In the genomic region with DNA sequence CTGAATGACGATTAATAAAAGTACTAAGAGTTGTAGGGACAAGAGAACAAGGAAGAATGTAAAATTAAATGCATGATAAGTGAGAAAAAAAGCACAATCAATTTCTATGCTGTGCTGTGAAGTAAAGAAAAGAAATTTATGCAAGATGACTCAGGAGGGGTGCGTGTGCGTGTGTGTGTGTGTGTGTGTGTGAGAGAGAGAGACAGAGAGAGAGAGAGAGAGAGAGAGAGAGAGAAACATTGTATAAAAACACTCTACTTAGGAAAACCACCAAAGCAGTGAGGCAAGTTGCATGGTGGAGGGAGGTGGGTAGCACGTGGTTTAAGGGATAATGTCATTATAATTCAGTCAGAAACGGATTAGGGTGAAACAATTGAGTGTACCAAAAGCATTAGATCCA, we compare ENCODE assay signal across 18 cellular contexts.
"Had no signal": no experiment of that assay in that cellular context is flagged by ENCODE, and none has a peak within 500 bp of the region (broad histone marks: within the 10 kb centered on the region; RNA-seq: fewer than 3 reads in every experiment).

No MANE protein-coding gene starts in this region.

- H3K79me2 ChIP-seq: parathyroid adenoma had no signal

- H3K4me3 ChIP-seq: esophagus squamous epithelium had no signal

- H3K27ac ChIP-seq: esophagus squamous epithelium, neutrophil, parathyroid adenoma had no signal

- DNase-seq: activated CD4-positive, alpha-beta T cell treated with anti-CD3 and anti-CD28 coated beads for 48 hours; activated CD8-positive, alpha-beta T cell treated with anti-CD3 and anti-CD28 coated beads for 36 hours; activated effector memory CD4-positive, alpha-beta T cell treated with Interleukin-2 at 50 U/mL for 16 hours; activated naive CD4-positive, alpha-beta T cell treated with anti-CD3 and anti-CD28 coated beads, Interleukin-2, amount 50 U/mL, for 16 hours; activated T-cell treated with anti-CD3 and anti-CD28 coated beads, Interleukin-2, amount 50 U/mL, for 4 hours; cortex of kidney; effector CD4-positive, alpha-beta T cell; esophagus squamous epithelium; islet precursor cell; naive B cell; stimulated activated CD4-positive, alpha-beta T cell treated with anti-CD3 and anti-CD28 coated beads, Interleukin-12 subunit alpha, Interleukin-12 subunit beta, amount 100 ng/mL, for 4 hours; stimulated activated CD4-positive, alpha-beta T cell treated with anti-CD3 and anti-CD28 coated beads, Interleukin-2, amount 100 ng/mL, for 24 hours; T-helper 2 cell had no signal

- H3K36me3 ChIP-seq: esophagus squamous epithelium, neutrophil had no signal

- H3K27me3 ChIP-seq: esophagus squamous epithelium, neutrophil had no signal

- FAIRE-seq: frontal cortex had no signal

- H3K9ac ChIP-seq: parathyroid adenoma had no signal

- H2AFZ ChIP-seq: parathyroid adenoma had no signal

- H3K9me3 ChIP-seq: esophagus squamous epithelium, neutrophil had no signal

- H3K4me1 ChIP-seq: esophagus squamous epithelium had no signal

- ATAC-seq: activated CD8-positive, alpha-beta T cell treated with anti-CD3 and anti-CD28 coated beads for 36 hours; activated T-cell treated with anti-CD3 and anti-CD28 coated beads, Interleukin-2, amount 50 U/mL, for 4 hours; stimulated activated memory B cell treated with anti-CD40 and anti-IgM and Interleukin-4, amounts not matched to agents 10 μg/mL and 1 μg/mL and 100 μg/mL, for 72 hours; WTC11 had no signal
